Comparison of ENCODE assay signal across 1 cellular context in genomic region chr19:49451430-49452181, GRCh38.
TF ChIP-seq lines count a peak whose summit lies in the region.

TSS of gene PIH1D1 (minus strand) at chr19:49451814. CDS start at chr19:49451574, 240 bp downstream.

TF ChIP-seq in HEK293, 187 proteins besides CTCF, POLR2A, EP300 and RAD21 (continued from another document):
- TF ChIP-seq ZNF148 (tag by site-specific recombination; IDR thresholded peaks at IDR 0.05; ENCODE audit: borderline replicate concordance) (no peak), ZNF133 (tag by site-specific recombination; IDR thresholded peaks at IDR 0.05) (no peak; the same call in 1 of the 2 replicates)
